In the genomic region with DNA sequence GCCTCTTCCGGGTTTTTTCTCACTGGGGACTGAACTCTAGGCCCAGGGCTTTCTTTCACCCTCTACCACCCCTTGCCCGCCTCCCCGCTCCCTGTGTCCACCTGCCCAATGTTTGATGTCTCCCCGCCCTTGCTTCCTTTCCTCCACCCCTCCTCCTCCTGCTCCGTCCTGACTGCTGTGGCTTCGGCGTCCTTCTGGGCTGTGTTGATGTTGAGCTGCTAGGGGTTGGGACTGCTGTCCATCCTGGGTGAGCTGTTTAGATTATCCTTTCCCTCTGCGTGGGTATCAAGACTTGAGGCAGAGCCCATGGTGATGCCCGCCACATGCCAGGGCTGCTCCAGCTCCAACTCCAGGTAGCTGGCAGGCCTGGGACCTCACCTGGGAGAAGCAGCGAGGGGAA, we compare ENCODE assay signal across 13 cellular contexts.
"Had no signal": no experiment of that assay in that cellular context is flagged by ENCODE, and none has a peak within 500 bp of the region (broad histone marks: within the 10 kb centered on the region; RNA-seq: fewer than 3 reads in every experiment).

No MANE protein-coding gene starts in this region.

- H3K27ac ChIP-seq: adrenal gland, esophagus muscularis mucosa, tibial nerve had no signal

- H3K4me3 Mint-ChIP-seq: T-helper 17 cell had no signal

- H3K36me3 ChIP-seq: adrenal gland had no signal

- H3K27me3 Mint-ChIP-seq: naive thymus-derived CD8-positive, alpha-beta T cell; T-helper 17 cell had no signal

- H3K9me3 ChIP-seq: adrenal gland, esophagus muscularis mucosa, mucosa of descending colon, tibial nerve had no signal

- H3K4me3 ChIP-seq: adrenal gland, esophagus muscularis mucosa, mucosa of descending colon, tibial nerve had no signal

- H3K9me3 Mint-ChIP-seq: naive thymus-derived CD8-positive, alpha-beta T cell had no signal

- DNase-seq: activated CD4-positive, alpha-beta T cell treated with anti-CD3 and anti-CD28 coated beads for 4 hours; activated CD8-positive, alpha-beta memory T cell treated with anti-CD3 and anti-CD28 coated beads for 24 hours; islet precursor cell; mammary epithelial cell; mucosa of descending colon; stimulated activated CD4-positive, alpha-beta T cell treated with anti-CD3 and anti-CD28 coated beads, Interleukin-12 subunit alpha, Interleukin-12 subunit beta, amount 100 ng/mL, for 4 hours; stimulated activated CD4-positive, alpha-beta T cell treated with anti-CD3 and anti-CD28 coated beads, Interleukin-2, amount 100 ng/mL, for 24 hours; substantia nigra; T-helper 17 cell had no signal

- H3K27ac Mint-ChIP-seq: T-helper 17 cell had no signal

- H3K27me3 ChIP-seq: adrenal gland, esophagus muscularis mucosa, tibial nerve had no signal

- ATAC-seq: mucosa of descending colon; naive thymus-derived CD8-positive, alpha-beta T cell; T-helper 17 cell had no signal
